ENCODE assay signal across 25 cellular contexts in the genomic region with DNA sequence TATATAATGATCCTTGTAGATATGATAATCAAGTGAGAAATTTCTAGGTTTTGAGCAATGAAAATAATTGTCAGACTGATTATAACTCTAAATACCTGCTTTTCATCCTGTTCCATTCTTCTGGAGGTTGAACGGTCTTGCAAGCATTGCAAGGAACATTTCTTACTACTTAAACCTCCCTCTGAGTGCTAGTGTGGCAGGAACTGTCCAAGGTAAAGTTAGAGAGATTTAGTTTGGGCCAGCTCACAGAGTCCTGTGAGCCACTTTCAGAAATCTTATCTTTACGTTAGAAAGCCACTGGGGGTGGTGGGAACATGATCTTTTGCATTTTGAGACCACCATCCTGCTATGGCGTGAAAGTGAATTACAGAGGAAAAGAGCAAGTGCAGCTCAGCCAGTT.
DNase-seq lines count a peak whose midpoint lies in the region; ATAC-seq, FAIRE-seq and TF ChIP-seq lines count a peak whose summit lies in the region.
"Had no signal": no experiment of that assay in that cellular context is flagged by ENCODE, and none has a peak within 500 bp of the region (broad histone marks: within the 10 kb centered on the region; RNA-seq: fewer than 3 reads in every experiment).

No MANE protein-coding gene starts in this region.

- H4K8ac ChIP-seq in H1 (ENCODE audit: extremely low read depth, insufficient read depth, low read length): no peak overlapping the region

- no peak for TF ChIP-seq CTCF in SK-N-SH (IDR thresholded peaks at IDR 0.05)
- TF ChIP-seq CTCF in H1 (IDR thresholded peaks at IDR 0.05; ENCODE audit: control extremely low read depth in 1 of 3, insufficient read depth in 1 of 3, low read depth in 1 of 3, low read length in 3 of 3): no peak
- no peak for TF ChIP-seq CTCF in neural progenitor cell (IDR thresholded peaks at IDR 0.05)

- H3K4me3 Mint-ChIP-seq in neural progenitor cell: no peak overlapping the region
- H3K4me3 Mint-ChIP-seq in naive thymus-derived CD4-positive, alpha-beta T cell: no peak overlapping the region
- H3K4me3 Mint-ChIP-seq: B cell; CD4-positive, CD25-positive, alpha-beta regulatory T cell; CD8-positive, alpha-beta memory T cell had no signal

- H3F3A ChIP-seq in SK-N-SH (replicated peaks; ENCODE audit: insufficient read depth): no peaks in the 10 kb centered on the region
- H3F3A ChIP-seq in neural progenitor cell (ENCODE audit: low read depth): no peaks in the 10 kb centered on the region

- 41% methylated on average over 3 of the region's 3 CpGs for WGBS in SK-N-SH (ENCODE audit: low lambda C conversion rate)
- WGBS in H1 (ENCODE audit: extremely low coverage in 1 of 2, insufficient coverage in 1 of 2, insufficient read length in 1 of 2, insufficient replicate concordance in 2 of 2, low coverage in 1 of 2, low lambda C conversion rate in 2 of 2, missing lambda C conversion rate in 1 of 2), 2 experiments: 95% methylated on average over 3 of the region's 3 CpGs; no CpG with 5 or more reads in 1 of the 2 experiments

- H3K27ac Mint-ChIP-seq in neural progenitor cell: no peak overlapping the region
- no peak overlapping the region for H3K27ac Mint-ChIP-seq in naive thymus-derived CD4-positive, alpha-beta T cell
- H3K27ac Mint-ChIP-seq: B cell; CD4-positive, CD25-positive, alpha-beta regulatory T cell; CD8-positive, alpha-beta memory T cell had no signal

- no peaks in the 10 kb centered on the region for H3K9me2 ChIP-seq in SK-N-SH

- peaks cover 3% of the 10 kb centered on the region for H3K27me3 Mint-ChIP-seq in neural progenitor cell (ENCODE audit: insufficient read depth, low read depth)
- peaks cover 0 to 17% (median 12%) of the 10 kb centered on the region in 5 donors for H3K27me3 Mint-ChIP-seq in naive thymus-derived CD4-positive, alpha-beta T cell

- H3K23ac ChIP-seq in H1 (ENCODE audit: insufficient read length): no peak overlapping the region

- no peak overlapping the region for H2AK5ac ChIP-seq in H1 (ENCODE audit: low read depth, low read length)

- H3K9me3 Mint-ChIP-seq in neural progenitor cell: no peaks in the 10 kb centered on the region
- H3K9me3 Mint-ChIP-seq in naive thymus-derived CD4-positive, alpha-beta T cell: no peaks in the 10 kb centered on the region
- H3K9me3 Mint-ChIP-seq: CD4-positive, CD25-positive, alpha-beta regulatory T cell; CD8-positive, alpha-beta memory T cell had no signal

- H3K56ac ChIP-seq in H1 (replicated peaks; ENCODE audit: insufficient read length, low read depth, low read length): no peak overlapping the region

- H2BK120ac ChIP-seq in H1 (replicated peaks; ENCODE audit: low read depth, low read length): no peak overlapping the region

- no peak overlapping the region for H3K4me3 ChIP-seq in SK-N-SH (ENCODE audit: low read depth in 2 of 2, low read length in 1 of 2)
- H3K4me3 ChIP-seq in H1 (ENCODE audit: extremely low read depth in 1 of 4, insufficient read depth in 2 of 4, low read depth in 3 of 4, low read length in 4 of 4): no peak overlapping the region
- H3K4me3 ChIP-seq in neural progenitor cell: no peak overlapping the region
- H3K4me3 ChIP-seq in naive thymus-derived CD4-positive, alpha-beta T cell (ENCODE audit: low read length): no peak overlapping the region
- H3K4me3 ChIP-seq: BLaER1, GM23248 had no signal

- intact Hi-C loops in naive thymus-derived CD4-positive, alpha-beta T cell (cut with micrococcal nuclease): no loop called here

- H3K27me3 ChIP-seq in SK-N-SH (ENCODE audit: insufficient read depth) (no peaks in the 10 kb centered on the region), H1 (replicated peaks in 1 of 4; ENCODE audit: control insufficient read depth in 3 of 4, extremely low read depth in 1 of 4, insufficient read depth in 3 of 4, low read length in 3 of 4) (no peaks in the 10 kb centered on the region), neural progenitor cell (no peaks in the 10 kb centered on the region)
- H3K27me3 ChIP-seq in naive thymus-derived CD4-positive, alpha-beta T cell (ENCODE audit: control insufficient read depth in 2 of 2, insufficient read depth in 2 of 2, low read length in 2 of 2): peaks cover 0 to 4% of the 10 kb centered on the region in 2 donors
- H3K27me3 ChIP-seq: BLaER1 had no signal

- no peak overlapping the region for H2BK12ac ChIP-seq in H1 (ENCODE audit: low read depth, low read length)

- no peaks in the 10 kb centered on the region for H4K20me1 ChIP-seq in SK-N-SH (ENCODE audit: insufficient read depth)
- no peaks in the 10 kb centered on the region for H4K20me1 ChIP-seq in H1 (replicated peaks in 1 of 2; ENCODE audit: control insufficient read depth in 1 of 2, insufficient read depth in 2 of 2, low read length in 2 of 2)
- no peaks in the 10 kb centered on the region for H4K20me1 ChIP-seq in neural progenitor cell (ENCODE audit: low read depth)
- H4K20me1 ChIP-seq: BLaER1 had no signal

- H3K36me3 Mint-ChIP-seq in neural progenitor cell: no peaks in the 10 kb centered on the region
- H3K36me3 Mint-ChIP-seq in naive thymus-derived CD4-positive, alpha-beta T cell: no peaks in the 10 kb centered on the region
- H3K36me3 Mint-ChIP-seq: CD4-positive, CD25-positive, alpha-beta regulatory T cell; CD8-positive, alpha-beta memory T cell had no signal

- DNase-seq in SK-N-SH: no peak
- no peak for DNase-seq in H1 (ENCODE audit: low read depth in 1 of 2, low spot score in 2 of 2)
- no peak for DNase-seq in neural progenitor cell (ENCODE audit: low spot score)
- DNase-seq in GF-D8 (lab: John Stamatoyannopoulos, UW): no peak
- no peak for DNase-seq in naive thymus-derived CD4-positive, alpha-beta T cell
- DNase-seq: CD4-positive, CD25-positive, alpha-beta regulatory T cell; CD8-positive, alpha-beta memory T cell; DMS 273 treated with DMSO at 0.1 percent for 48 hours; DMS79; EL; GDM1; GM23248; HCEC 1CT had no signal

- no peak overlapping the region for H2BK15ac ChIP-seq in H1 (ENCODE audit: low read length)

- no peaks in the 10 kb centered on the region for H3K9me3 ChIP-seq in SK-N-SH
- H3K9me3 ChIP-seq in H1 (ENCODE audit: insufficient read depth in 2 of 2, low read depth in 1 of 2, low read length in 1 of 2): no peaks in the 10 kb centered on the region
- H3K9me3 ChIP-seq in neural progenitor cell (ENCODE audit: low read depth): no peaks in the 10 kb centered on the region
- H3K9me3 ChIP-seq in naive thymus-derived CD4-positive, alpha-beta T cell (ENCODE audit: control insufficient read depth in 2 of 3, low read length in 3 of 3): no peaks in the 10 kb centered on the region
- H3K9me3 ChIP-seq: BLaER1 had no signal

- POLR2A ChIA-PET in SK-N-SH (lab: Yijun Ruan, JAX): no interaction called here
- POLR2A ChIA-PET in H1 (lab: Charles Lee; ENCODE audit: partially characterized antibody): interaction anchor here (0.7 kb wide), 1 partner anchor 477 kb away, joined by 3 read pairs; no protein-coding TSS in a partner anchor
- POLR2A ChIA-PET in naive thymus-derived CD4-positive, alpha-beta T cell (lab: Charles Lee): no interaction called here

- TF ChIP-seq RAD21 in SK-N-SH (IDR thresholded peaks at IDR 0.05; ENCODE audit: low read length): no peak
- no peak for TF ChIP-seq RAD21 in Ishikawa (IDR thresholded peaks at IDR 0.05; ENCODE audit: low read depth)
- TF ChIP-seq RAD21 in H1 (IDR thresholded peaks at IDR 0.05 in 1 of 2, conservative IDR thresholded peaks at IDR 0.05 in 1 of 2; ENCODE audit: low read depth in 2 of 2, low read length in 2 of 2): no peak

- no peak overlapping the region for H3K18ac ChIP-seq in H1 (ENCODE audit: extremely low read depth, low read length)

- no peak overlapping the region for H4K91ac ChIP-seq in H1 (replicated peaks; ENCODE audit: insufficient read length, low read length)

- H2BK20ac ChIP-seq in H1 (ENCODE audit: low read length): no peak overlapping the region

- no peak overlapping the region for H3K14ac ChIP-seq in H1 (ENCODE audit: insufficient read length)

- no peak overlapping the region for H2BK5ac ChIP-seq in H1 (ENCODE audit: low read depth, low read length)

- peaks cover 26% of the 10 kb centered on the region for H3K4me1 Mint-ChIP-seq in neural progenitor cell
- no peaks in the 10 kb centered on the region for H3K4me1 Mint-ChIP-seq in naive thymus-derived CD4-positive, alpha-beta T cell
- H3K4me1 Mint-ChIP-seq: B cell; CD4-positive, CD25-positive, alpha-beta regulatory T cell; CD8-positive, alpha-beta memory T cell had no signal

- TF ChIP-seq EP300 in SK-N-SH (IDR thresholded peaks at IDR 0.05; ENCODE audit: borderline replicate concordance in 1 of 2, low read depth in 1 of 2, low read length in 1 of 2) (no peak), Ishikawa (IDR thresholded peaks at IDR 0.05; ENCODE audit: borderline replicate concordance) (no peak), H1 (IDR thresholded peaks at IDR 0.05; ENCODE audit: borderline replicate concordance in 1 of 2, low read depth in 2 of 2, low read length in 2 of 2) (no peak)

- FAIRE-seq in H1 (lab: Jason Lieb, UNC): no peak
- FAIRE-seq: A204.1, D721Med, GM12891, GM18507, H54 had no signal

- H3K4ac ChIP-seq in H1 (replicated peaks; ENCODE audit: insufficient read length, low read depth, low read length): no peak overlapping the region

- H3K4me2 ChIP-seq in SK-N-SH (no peak overlapping the region), H1 (ENCODE audit: insufficient read depth in 1 of 2, low read depth in 2 of 2, low read length in 2 of 2) (peak overlapping the region; percentile 38 to 47; a peak in 1 of 4 replicates), neural progenitor cell (peak overlapping the region; percentile 34)
- H3K4me2 ChIP-seq: BLaER1 had no signal

- H3K27ac ChIP-seq in SK-N-SH (ENCODE audit: low read depth in 2 of 2, low read length in 1 of 2): no peak overlapping the region
- H3K27ac ChIP-seq in H1 (ENCODE audit: low read depth, low read length): no peak overlapping the region
- no peak overlapping the region for H3K27ac ChIP-seq in neural progenitor cell
- no peak overlapping the region for H3K27ac ChIP-seq in naive thymus-derived CD4-positive, alpha-beta T cell (ENCODE audit: low read depth, low read length)
- H3K27ac ChIP-seq: 22Rv1, BLaER1, C4-2B, GM23248 had no signal

- no peaks in the 10 kb centered on the region for H3K23me2 ChIP-seq in H1 (ENCODE audit: low read depth, low read length)

- no peak overlapping the region for H4K5ac ChIP-seq in H1 (ENCODE audit: insufficient read length, low read depth, low read length)

- TF ChIP-seq POLR2A in H1 (IDR thresholded peaks at IDR 0.05; ENCODE audit: control extremely low read depth in 1 of 2, low read depth in 2 of 2, low read length in 2 of 2): no peak

- H3K79me2 ChIP-seq in SK-N-SH (ENCODE audit: insufficient read depth): no peaks in the 10 kb centered on the region
- H3K79me2 ChIP-seq in H1 (ENCODE audit: control insufficient read depth in 1 of 2, insufficient read depth in 2 of 2, low read length in 2 of 2): no peaks in the 10 kb centered on the region
- no peaks in the 10 kb centered on the region for H3K79me2 ChIP-seq in neural progenitor cell (ENCODE audit: low read depth)

- ATAC-seq in SK-N-SH treated with all-trans-retinoic acid at 6 μM for 48 hours (no peak), GM19467 (IDR thresholded peaks at IDR 0.05; ENCODE audit: unreplicated experiment) (no peak)
- ATAC-seq in naive thymus-derived CD4-positive, alpha-beta T cell: no peak

- CTCF ChIA-PET in SK-N-SH (lab: Yijun Ruan, JAX): no interaction called here
- CTCF ChIA-PET in H1 (lab: Charles Lee; ENCODE audit: partially characterized antibody): interaction anchor here (1.2 kb wide), 2 partner anchors 14 to 524 kb away, joined by 3 to 4 read pairs; no protein-coding TSS in a partner anchor
- CTCF ChIA-PET in naive thymus-derived CD4-positive, alpha-beta T cell (lab: Charles Lee): no interaction called here

- H2AFZ ChIP-seq in SK-N-SH (ENCODE audit: low read depth): no peak overlapping the region
- no peak overlapping the region for H2AFZ ChIP-seq in H1 (ENCODE audit: low read length)
- no peak overlapping the region for H2AFZ ChIP-seq in neural progenitor cell (replicated peaks)
- H2AFZ ChIP-seq: GM23248 had no signal

- H3K79me1 ChIP-seq in H1 (ENCODE audit: low read depth, low read length): no peaks in the 10 kb centered on the region

- no peaks in the 10 kb centered on the region for H3K36me3 ChIP-seq in SK-N-SH (replicated peaks in 1 of 2; ENCODE audit: control insufficient read depth in 1 of 2, insufficient read depth in 2 of 2, low read length in 1 of 2)
- H3K36me3 ChIP-seq in H1 (ENCODE audit: control insufficient read depth in 2 of 4, insufficient read depth in 4 of 4, low read length in 3 of 4): no peaks in the 10 kb centered on the region
- H3K36me3 ChIP-seq in neural progenitor cell: no peaks in the 10 kb centered on the region
- no peaks in the 10 kb centered on the region for H3K36me3 ChIP-seq in naive thymus-derived CD4-positive, alpha-beta T cell (ENCODE audit: control insufficient read depth in 2 of 3, insufficient read depth in 3 of 3, low read length in 3 of 3)
- H3K36me3 ChIP-seq: BLaER1 had no signal

- no peak overlapping the region for H3K9ac ChIP-seq in SK-N-SH
- no peak overlapping the region for H3K9ac ChIP-seq in H1 (replicated peaks in 1 of 4; ENCODE audit: extremely low read depth in 1 of 4, low read depth in 3 of 4, low read length in 3 of 4)
- no peak overlapping the region for H3K9ac ChIP-seq in neural progenitor cell
- H3K9ac ChIP-seq: BLaER1, GM23248 had no signal

- H3K4me1 ChIP-seq in SK-N-SH (ENCODE audit: control insufficient read depth in 1 of 2, insufficient read depth in 2 of 2, low read depth in 1 of 2, low read length in 1 of 2) (no peaks in the 10 kb centered on the region), H1 (replicated peaks in 1 of 4; ENCODE audit: control insufficient read depth in 3 of 4, insufficient read depth in 4 of 4, low read length in 3 of 4) (peaks cover 0 to 14% (median 4%) of the 10 kb centered on the region in 4 experiments; a peak in 4 of 7 replicates), neural progenitor cell (peaks cover 11% of the 10 kb centered on the region)
- no peaks in the 10 kb centered on the region for H3K4me1 ChIP-seq in naive thymus-derived CD4-positive, alpha-beta T cell (ENCODE audit: control insufficient read depth in 2 of 2, insufficient read depth in 2 of 2, low read length in 2 of 2)
- H3K4me1 ChIP-seq: BLaER1 had no signal
